8 cellular contexts compared by ENCODE assay signal in genomic region chrX:23662853-23663252, GRCh38. TPM values are rescaled to one million over a fixed set of nuclear protein-coding genes. Genes with fewer than 3 reads are reported as not detected.
DNase-seq lines count a peak whose midpoint lies in the region; ATAC-seq lines count a peak whose summit lies in the region.

No MANE protein-coding gene starts in this region.

- no peak overlapping the region for H2BK120ac ChIP-seq in mesendoderm (ENCODE audit: low read depth, low read length)

- H3K4me1 ChIP-seq in mesendoderm (ENCODE audit: control insufficient read depth, low read depth, low read length): peaks cover 4% of the 10 kb centered on the region

- no peak overlapping the region for H3K18ac ChIP-seq in mesendoderm (ENCODE audit: low read length)

- no CpG with 5 or more reads among the region's 1 CpG for WGBS in mesendoderm (ENCODE audit: extremely low coverage, insufficient coverage, low lambda C conversion rate)

- no peak overlapping the region for H3K9ac ChIP-seq in mesendoderm (ENCODE audit: low read length)

- no peaks in the 10 kb centered on the region for H3K79me1 ChIP-seq in mesendoderm (ENCODE audit: low read length)

- no peak overlapping the region for H3K56ac ChIP-seq in mesendoderm (ENCODE audit: low read length)

- no peak overlapping the region for H2BK5ac ChIP-seq in mesendoderm (ENCODE audit: low read length)

- no peak overlapping the region for H3K4me2 ChIP-seq in mesendoderm (ENCODE audit: low read length)

- H3K4ac ChIP-seq in mesendoderm (ENCODE audit: low read depth, low read length): no peak overlapping the region

- H2AK5ac ChIP-seq in mesendoderm (ENCODE audit: low read length): no peak overlapping the region

- no peak overlapping the region for H3K23ac ChIP-seq in mesendoderm (ENCODE audit: low read length)

- peak; percentile 10 for DNase-seq in GM03348 (ENCODE audit: low spot score)
- peak; percentile 6 for DNase-seq in fibroblast of gingiva (ENCODE audit: low read depth)
- DNase-seq in Ammon's horn (ENCODE audit: low spot score): no peak
- no peak for DNase-seq in mesendoderm
- no peak for DNase-seq in NOMO-1 treated with dmso at 0.1 percent for 144 hours (lab: John Stamatoyannopoulos, UW; ENCODE audit: unreplicated experiment)

- no peak overlapping the region for H4K5ac ChIP-seq in mesendoderm (ENCODE audit: low read length)

- H3K36me3 ChIP-seq in mesendoderm (ENCODE audit: control insufficient read depth, insufficient read depth, low read length): no peaks in the 10 kb centered on the region

- H3K79me2 ChIP-seq in mesendoderm (ENCODE audit: control insufficient read depth, insufficient read depth, low read length): peaks cover 2% of the 10 kb centered on the region

- no peak overlapping the region for H2BK15ac ChIP-seq in mesendoderm (replicated peaks; ENCODE audit: low read depth)

- no peak overlapping the region for H3K27ac ChIP-seq in mesendoderm (ENCODE audit: low read depth, low read length)

- peak; percentile 46 for ATAC-seq in GM19395 (IDR thresholded peaks at IDR 0.05; ENCODE audit: unreplicated experiment)
- peak; percentile 49 for ATAC-seq in HG03342 (IDR thresholded peaks at IDR 0.05; ENCODE audit: unreplicated experiment)
- ATAC-seq in HG03521 (IDR thresholded peaks at IDR 0.05; ENCODE audit: unreplicated experiment): no peak

- no peaks in the 10 kb centered on the region for H3K27me3 ChIP-seq in mesendoderm (ENCODE audit: insufficient read depth, low read length, poor library complexity)

- no peak overlapping the region for H3K4me3 ChIP-seq in mesendoderm (ENCODE audit: low read length)

- H4K8ac ChIP-seq in mesendoderm (ENCODE audit: low read depth, low read length): no peak overlapping the region

RNA-seq across cellular contexts. Expression of gene PRDX4, which starts 4.4 kb away (rescaled TPM):
- 168 TPM for polyA plus RNA-seq in mesendoderm (2013, experiment 1 of 2)
- 165 TPM for polyA plus RNA-seq in mesendoderm (2013, experiment 2 of 2)

Comparison
In these comparisons a context has a peak if more than half of its experiments do, and no peak if none do; other contexts are left out.
1. DNase-seq: peak in GM03348 (single experiment) and fibroblast of gingiva (single experiment); none in Ammon's horn (single experiment), mesendoderm (single experiment) and NOMO-1 treated with dmso at 0.1 percent for 144 hours (single experiment).